27 cellular contexts compared by ENCODE assay signal in the genomic region with DNA sequence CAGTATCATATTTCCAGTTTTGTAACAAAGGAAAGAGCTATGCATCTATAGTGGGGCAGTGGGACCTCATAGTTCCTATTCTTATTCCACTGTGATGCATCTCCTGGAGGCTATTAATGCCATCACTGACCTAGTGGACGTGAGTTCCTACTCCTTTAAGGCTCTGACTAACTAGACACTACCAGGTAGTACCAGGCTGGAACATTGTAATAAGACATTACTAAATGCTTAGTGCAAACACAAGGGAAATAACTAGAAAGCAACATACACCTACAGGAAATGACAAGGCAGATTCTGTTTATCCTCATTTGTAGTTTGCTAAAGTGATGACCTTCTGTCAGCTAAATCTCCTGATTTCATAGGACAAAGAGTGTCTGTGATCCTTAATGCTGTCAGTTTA.
"Had no signal": no experiment of that assay in that cellular context is flagged by ENCODE, and none has a peak within 500 bp of the region (broad histone marks: within the 10 kb centered on the region; RNA-seq: fewer than 3 reads in every experiment).

No MANE protein-coding gene starts in this region.

- H3K4me3 ChIP-seq: adrenal gland, ascending aorta, esophagus muscularis mucosa, skin epidermis, thoracic aorta, uterus had no signal

- H3K36me3 ChIP-seq: adrenal gland, ascending aorta, esophagus muscularis mucosa, neutrophil, thoracic aorta, uterus, WERI-Rb-1 had no signal

- H3K9me3 ChIP-seq: adrenal gland, ascending aorta, esophagus muscularis mucosa, neutrophil, uterus had no signal

- H3K27me3 ChIP-seq: adrenal gland, ascending aorta, esophagus muscularis mucosa, neutrophil, uterus had no signal

- ATAC-seq: activated CD4-positive, CD25-positive, alpha-beta regulatory T cell treated with anti-CD3 and anti-CD28 coated beads, Interleukin-2, amount 50 U/mL, for 24 hours; left colon; sciatic nerve; stimulated activated naive CD8-positive, alpha-beta T cell treated with anti-CD3 and anti-CD28 coated beads, Interleukin-15, Interleukin-2, amounts not matched to agents 100 U/mL and 50 U/mL, for 24 hours had no signal

- H3K27ac ChIP-seq: adrenal gland, ascending aorta, esophagus muscularis mucosa, neutrophil, skin epidermis, thoracic aorta, uterus, WERI-Rb-1 had no signal

- H3K4me1 ChIP-seq: adrenal gland, ascending aorta, esophagus muscularis mucosa, uterus had no signal

- DNase-seq: activated CD4-positive, alpha-beta T cell treated with anti-CD3 and anti-CD28 coated beads for 48 hours; activated CD4-positive, alpha-beta T cell treated with anti-CD3 and anti-CD28 coated beads, Interleukin-2, amount 50 U/mL, for 48 hours; activated CD8-positive, alpha-beta memory T cell treated with anti-CD3 and anti-CD28 coated beads for 24 hours; activated effector memory CD4-positive, alpha-beta T cell treated with anti-CD3 and anti-CD28 coated beads, Interleukin-2, amount 50 U/mL, for 16 hours; activated naive CD4-positive, alpha-beta T cell treated with anti-CD3 and anti-CD28 coated beads for 36 hours; activated naive CD8-positive, alpha-beta T cell treated with anti-CD3 and anti-CD28 coated beads for 36 hours; adrenal gland; cortex of kidney; foreskin melanocyte; islet precursor cell; left colon; naive B cell; nephron progenitor cell; stimulated activated CD4-positive, alpha-beta T cell treated with anti-CD3 and anti-CD28 coated beads, Interleukin-12 subunit alpha, Interleukin-12 subunit beta, amount 100 ng/mL, for 4 hours; stimulated activated CD4-positive, alpha-beta T cell treated with anti-CD3 and anti-CD28 coated beads, Interleukin-4, amount 100 ng/mL, for 1 hour; stimulated activated naive CD8-positive, alpha-beta T cell treated with anti-CD3 and anti-CD28 coated beads, Interleukin-15, Interleukin-2, amounts not matched to agents 100 U/mL and 50 U/mL, for 24 hours; T1000; trophoblast cell; uterus; WERI-Rb-1 had no signal
